8 cellular contexts compared by ENCODE assay signal in genomic region chr19:19185853-19186728, GRCh38. TPM values are rescaled to one million over a fixed set of nuclear protein-coding genes. Genes with fewer than 3 reads are reported as not detected.
DNase-seq lines count a peak whose midpoint lies in the region; TF ChIP-seq lines count a peak whose summit lies in the region.

No MANE protein-coding gene starts in this region.

- peak in 5 of 6 experiments; percentile 42 to 71 (median 44) for TF ChIP-seq CTCF in esophagus squamous epithelium (IDR thresholded peaks at IDR 0.05)

- no peaks in the 10 kb centered on the region for H3K27me3 ChIP-seq in esophagus squamous epithelium

- H3K4me3 ChIP-seq in esophagus squamous epithelium: no peak overlapping the region

- intact Hi-C loops in esophagus squamous epithelium (cut with DNase I): no loop called here

- H3K4me1 ChIP-seq in esophagus squamous epithelium: peaks cover 14 to 29% (median 21%) of the 10 kb centered on the region in 3 donors

- H3K36me3 ChIP-seq in esophagus squamous epithelium: peaks cover 0 to 62% (median 10%) of the 10 kb centered on the region in 3 donors

- DNase-seq in SHP77 (lab: John Stamatoyannopoulos, UW) (peak; percentile 47 to 72), SHP77 treated with DMSO at 0.1 percent for 48 hours (lab: John Stamatoyannopoulos, UW) (no peak), NCI-H526 treated with DMSO at 0.1 percent for 48 hours (lab: John Stamatoyannopoulos, UW) (peak; percentile 9), esophagus squamous epithelium (lab: John Stamatoyannopoulos, UW) (no peak), renal cortical epithelial cell (ENCODE audit: low read depth) (peak; percentile 20), epidermal melanocyte (ENCODE audit: insufficient read length, low spot score) (no peak), OCI-M2 (lab: John Stamatoyannopoulos, UW; ENCODE audit: unreplicated experiment) (no peak)
- peak; percentile 82 for DNase-seq in activated CD8-positive, alpha-beta memory T cell treated with anti-CD3 and anti-CD28 coated beads for 24 hours

- H3K27ac ChIP-seq in esophagus squamous epithelium: no peak overlapping the region

- no peak for TF ChIP-seq POLR2A in esophagus squamous epithelium (IDR thresholded peaks at IDR 0.05)

- 39 to 67% methylated on average over 1 to 4 of the region's 9 CpGs for WGBS in esophagus squamous epithelium, 2 donors

- no peaks in the 10 kb centered on the region for H3K9me3 ChIP-seq in esophagus squamous epithelium

RNA-seq across cellular contexts. Expression of gene BORCS8, which starts 5.9 kb away (rescaled TPM):
- total RNA-seq in esophagus squamous epithelium (10 to 100 TPM in 3 of 4 donors, 1 to 10 TPM in 1; 8.8 to 15.4 (median 10.9) TPM), renal cortical epithelial cell (18.9 and 26.6 TPM in 2 replicates)

RNA-seq across cellular contexts. Expression of gene RFXANK, which starts 6.0 kb away (rescaled TPM):
- total RNA-seq in esophagus squamous epithelium (10 to 100 TPM; 25.2 to 48.0 (median 32.1) TPM), renal cortical epithelial cell (40.9 and 78.5 TPM in 2 replicates)

RNA-seq across cellular contexts. Expression of gene MEF2B, which starts 16.0 kb away (rescaled TPM):
- total RNA-seq in esophagus squamous epithelium (under 1 TPM in 1 of 4 donors, not detected in 3; 0.70 TPM), renal cortical epithelial cell (0.20 TPM in 1 of 2 replicates, not detected in the other)

RNA-seq across cellular contexts. Expression of gene NR2C2AP, which starts 17.1 kb away (rescaled TPM):
- total RNA-seq in esophagus squamous epithelium: 10 to 100 TPM in 3 of 4 donors, 1 to 10 TPM in 1; 8.8 to 22.9 (median 13.0) TPM
- total RNA-seq in renal cortical epithelial cell: 8.2 and 19.4 TPM in 2 replicates

RNA-seq across cellular contexts. Expression of gene NCAN, which starts 25.7 kb away (rescaled TPM):
- total RNA-seq in esophagus squamous epithelium (not detected), renal cortical epithelial cell (not detected in 2 replicates)

Comparison
In these comparisons a context has a peak if more than half of its experiments do, and no peak if none do; other contexts are left out.
1. DNase-seq: peak in SHP77 (2 of 2), NCI-H526 treated with DMSO at 0.1 percent for 48 hours (single experiment), activated CD8-positive, alpha-beta memory T cell treated with anti-CD3 and anti-CD28 coated beads for 24 hours (single experiment) and renal cortical epithelial cell (single experiment); none in SHP77 treated with DMSO at 0.1 percent for 48 hours (single experiment), esophagus squamous epithelium (single experiment), epidermal melanocyte (single experiment) and OCI-M2 (single experiment).